8 cellular contexts compared by ENCODE assay signal in the genomic region with DNA sequence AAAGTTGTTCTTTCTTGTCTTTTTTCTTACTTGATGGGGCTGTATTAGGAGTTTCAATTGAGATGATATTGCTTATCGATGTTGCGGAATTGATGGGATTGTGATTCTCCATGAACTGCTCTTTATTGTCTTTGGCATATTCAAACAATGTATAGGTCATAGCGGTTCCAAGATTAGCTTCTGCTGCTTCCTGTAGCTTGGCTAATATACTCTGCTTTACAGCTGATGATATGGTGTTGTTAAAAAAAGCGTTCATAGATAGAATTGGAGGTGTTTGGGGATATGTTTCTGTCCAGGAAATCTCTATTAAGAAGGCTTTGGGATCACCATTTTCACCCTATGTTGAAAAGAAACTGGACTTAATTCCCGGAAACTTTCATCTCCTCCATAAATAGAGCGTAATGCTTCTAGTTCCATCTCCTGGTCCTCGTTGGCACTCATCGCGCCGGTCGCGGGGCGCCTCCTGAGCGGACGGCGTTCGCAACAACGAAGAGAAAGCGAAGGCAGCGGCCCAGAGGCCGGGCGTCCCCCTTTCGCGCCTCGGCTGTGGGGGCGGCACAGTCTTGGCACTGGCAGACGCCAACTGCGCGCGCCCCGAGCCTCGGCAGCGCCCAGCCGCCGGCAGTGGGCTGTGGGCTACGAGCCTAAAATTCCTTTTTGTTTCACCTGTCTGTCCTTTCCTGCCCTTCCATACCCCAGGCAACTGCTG.
A peak's percentile ranks its signal among the peaks of the same experiment; 100 is the strongest.
DNase-seq lines count a peak whose midpoint lies in the region; ATAC-seq and TF ChIP-seq lines count a peak whose summit lies in the region.
"Not testable (repeated sequence)": the region's sequence is repeated elsewhere in the genome, so short reads cannot be mapped to it uniquely, and the experiment has no call there.

No MANE protein-coding gene starts in this region.

- intact Hi-C loops in heart left ventricle (cut with DNase I); ovary (cut with DNase I): not testable (repeated sequence)

- H3K36me3 Mint-ChIP-seq in T-helper 1 cell treated with Interleukin-12 subunit alpha and Interleukin-12 subunit beta and Interleukin-4 antibody, amounts not matched to agents 30 μg/mL and 1 μg/mL, for 36 hours (ENCODE audit: low read depth): not testable (repeated sequence)

- H3K4me3 ChIP-seq in astrocyte of the spinal cord (ENCODE audit: low read depth, low read length) (peak overlapping the region; percentile 10), heart left ventricle (peak overlapping the region in 11 of 12 donors; percentile 24 to 55 (median 44)), ovary (peak overlapping the region; percentile 20), upper lobe of left lung (peak overlapping the region in 3 of 4 donors; percentile 22 to 43 (median 38))

- H3K9me3 Mint-ChIP-seq in T-helper 1 cell treated with Interleukin-12 subunit alpha and Interleukin-12 subunit beta and Interleukin-4 antibody, amounts not matched to agents 30 μg/mL and 1 μg/mL, for 36 hours: not testable (repeated sequence)

- WGBS in heart left ventricle, 4 donors: 5 to 8% (median 6%) methylated on average over 22 to 35 of the region's 36 CpGs
- WGBS in ovary, 3 donors: 15 to 25% (median 19%) methylated on average over 29 to 36 of the region's 36 CpGs
- 16 to 24% methylated on average over 15 to 35 of the region's 36 CpGs for WGBS in upper lobe of left lung, 2 donors

- TF ChIP-seq EP300 in ovary (IDR thresholded peaks at IDR 0.05); upper lobe of left lung (IDR thresholded peaks at IDR 0.05): not testable (repeated sequence)

- in situ Hi-C loops in astrocyte of the spinal cord (cut with HindIII; ENCODE audit: low sequenced_read_pairs): not testable (repeated sequence)

- H3K4me3 Mint-ChIP-seq in T-helper 1 cell treated with Interleukin-12 subunit alpha and Interleukin-12 subunit beta and Interleukin-4 antibody, amounts not matched to agents 30 μg/mL and 1 μg/mL, for 36 hours: peak overlapping the region; percentile 76

- not testable (repeated sequence) for DNase-seq in astrocyte of the spinal cord (ENCODE audit: low read depth, low spot score); heart left ventricle; ovary
- peak in 1 of 2 donors; percentile 54 for DNase-seq in upper lobe of left lung

- not testable (repeated sequence) for H3K36me3 ChIP-seq in heart left ventricle, ovary, upper lobe of left lung

- peaks cover 35% of the 10 kb centered on the region for H3K27me3 Mint-ChIP-seq in T-helper 1 cell treated with Interleukin-12 subunit alpha and Interleukin-12 subunit beta and Interleukin-4 antibody, amounts not matched to agents 30 μg/mL and 1 μg/mL, for 36 hours (ENCODE audit: low read depth)

- not testable (repeated sequence) for H3K4me1 ChIP-seq in heart left ventricle; ovary (ENCODE audit: insufficient read depth); upper lobe of left lung

- not testable (repeated sequence) for TF ChIP-seq POLR2A in heart left ventricle (IDR thresholded peaks at IDR 0.05); ovary (IDR thresholded peaks at IDR 0.05); upper lobe of left lung (IDR thresholded peaks at IDR 0.05)

- H3K4me1 Mint-ChIP-seq in T-helper 1 cell treated with Interleukin-12 subunit alpha and Interleukin-12 subunit beta and Interleukin-4 antibody, amounts not matched to agents 30 μg/mL and 1 μg/mL, for 36 hours (ENCODE audit: low read depth): not testable (repeated sequence)

- H3K27ac ChIP-seq in heart left ventricle, ovary, upper lobe of left lung: not testable (repeated sequence)

- peak; percentile 95 for ATAC-seq in GM18498 (IDR thresholded peaks at IDR 0.05; ENCODE audit: unreplicated experiment)
- ATAC-seq in GM21529 (IDR thresholded peaks at IDR 0.05; ENCODE audit: unreplicated experiment): peak; percentile 69
- peak; percentile 99 for ATAC-seq in HG03159 (IDR thresholded peaks at IDR 0.05; ENCODE audit: unreplicated experiment)
- peak in 3 of 4 donors; percentile 79 to 87 (median 80) for ATAC-seq in heart left ventricle
- peak; percentile 40 to 93 for ATAC-seq in upper lobe of left lung (ENCODE audit: low FRiP score in 2 of 2)

- TF ChIP-seq CTCF in astrocyte of the spinal cord (IDR thresholded peaks at IDR 0.05; ENCODE audit: low read depth, low read length); heart left ventricle (IDR thresholded peaks at IDR 0.05); ovary (IDR thresholded peaks at IDR 0.05); upper lobe of left lung (IDR thresholded peaks at IDR 0.05): not testable (repeated sequence)

- not testable (repeated sequence) for H3K27me3 ChIP-seq in heart left ventricle, ovary, upper lobe of left lung

- H3K9me3 ChIP-seq in heart left ventricle, ovary, upper lobe of left lung: not testable (repeated sequence)

- not testable (repeated sequence) for H3K27ac Mint-ChIP-seq in T-helper 1 cell treated with Interleukin-12 subunit alpha and Interleukin-12 subunit beta and Interleukin-4 antibody, amounts not matched to agents 30 μg/mL and 1 μg/mL, for 36 hours
